Comparison of ENCODE assay signal across 29 cellular contexts in genomic region chr20:36440370-36441026, GRCh38.
"Had no signal": no experiment of that assay in that cellular context is flagged by ENCODE, and none has a peak within 500 bp of the region (broad histone marks: within the 10 kb centered on the region; RNA-seq: fewer than 3 reads in every experiment).

No MANE protein-coding gene starts in this region.

- FAIRE-seq: TTC549 had no signal

- H3K9me3 Mint-ChIP-seq: activated CD4-positive, alpha-beta T cell treated with anti-CD3 and anti-CD28 coated beads, Interleukin-2, amount 10 ng/mL, durations not matched to agents 7 days and 5 days; activated naive CD4-positive, alpha-beta T cell treated with anti-CD3 and anti-CD28 coated beads, Interleukin-2, amount 50 U/mL, for 24 hours; activated naive CD8-positive, alpha-beta T cell treated with anti-CD3 and anti-CD28 coated beads, Interleukin-2, amount 10 ng/mL, durations not matched to agents 7 days and 5 days; activated T-cell treated with anti-CD3 and anti-CD28 coated beads, Interleukin-2, amount 50 U/mL, for 24 hours; activated T-helper 2 cell treated with anti-CD3 and anti-CD28 coated beads, Interferon-gamma antibody, Interleukin-2, Interleukin-4, amounts not matched to agents 10 μg/mL and 5 μg/mL and 100 μg/mL, durations not matched to agents 14 hours and 24 hours and 36 hours; T-helper 2 cell treated with Interferon-gamma antibody and Interleukin-4, amounts not matched to agents 5 μg/mL and 100 μg/mL, for 36 hours; WTC11 had no signal

- H3K27me3 ChIP-seq: ascending aorta, body of pancreas, breast epithelium, Peyer's patch, SJCRH30 had no signal

- H3K36me3 Mint-ChIP-seq: activated naive CD4-positive, alpha-beta T cell treated with anti-CD3 and anti-CD28 coated beads, Interleukin-2, amount 50 U/mL, for 24 hours; activated naive CD8-positive, alpha-beta T cell treated with anti-CD3 and anti-CD28 coated beads, Interleukin-2, amount 10 ng/mL, durations not matched to agents 7 days and 5 days; WTC11 had no signal

- H3K4me3 ChIP-seq: ascending aorta, body of pancreas, breast epithelium, Peyer's patch, SJCRH30, SK-N-MC had no signal

- H3K9me3 ChIP-seq: ascending aorta, body of pancreas, breast epithelium, Peyer's patch, SJCRH30 had no signal

- H3K4me1 ChIP-seq: ascending aorta, breast epithelium, SJCRH30 had no signal

- H3K27ac ChIP-seq: ascending aorta, body of pancreas, breast epithelium, Peyer's patch, RWPE1, SJCRH30, SK-N-MC had no signal

- H3K36me3 ChIP-seq: ascending aorta, breast epithelium, Peyer's patch, SJCRH30 had no signal

- H3K27me3 Mint-ChIP-seq: activated CD4-positive, alpha-beta T cell treated with anti-CD3 and anti-CD28 coated beads for 36 hours; activated naive CD4-positive, alpha-beta T cell treated with anti-CD3 and anti-CD28 coated beads, Interleukin-2, amount 50 U/mL, for 24 hours; activated naive CD8-positive, alpha-beta T cell treated with anti-CD3 and anti-CD28 coated beads, Interleukin-2, amount 10 ng/mL, durations not matched to agents 7 days and 5 days had no signal

- DNase-seq: activated CD4-positive, alpha-beta T cell treated with anti-CD3 and anti-CD28 coated beads for 36 hours; activated CD4-positive, alpha-beta T cell treated with anti-CD3 and anti-CD28 coated beads, Interleukin-2, amount 10 ng/mL, durations not matched to agents 7 days and 5 days; activated CD4-positive, alpha-beta T cell treated with anti-CD3 and anti-CD28 coated beads, Interleukin-2, amount 50 U/mL, for 48 hours; activated CD8-positive, alpha-beta T cell treated with anti-CD3 and anti-CD28 coated beads, Interleukin-2, amount 10 ng/mL, durations not matched to agents 7 days and 5 days; activated gamma-delta T cell; activated naive CD4-positive, alpha-beta T cell treated with Interleukin-2 at 50 U/mL for 16 hours; activated naive CD8-positive, alpha-beta T cell treated with anti-CD3 and anti-CD28 coated beads, Interleukin-2, amount 10 ng/mL, durations not matched to agents 7 days and 5 days; activated T-cell treated with anti-CD3 and anti-CD28 coated beads, Interleukin-2, amount 50 U/mL, for 24 hours; body of pancreas; Karpas-422; NCI-H1105; NCI-H1417 treated with DMSO at 0.1 percent for 48 hours; NCI-H187 treated with DMSO at 0.1 percent for 48 hours; NCI-H2227 treated with DMSO at 0.1 percent for 48 hours; NCI-H446; PC-3; Peyer's patch; Right ventricle myocardium superior had no signal

- ATAC-seq: activated CD4-positive, alpha-beta T cell treated with anti-CD3 and anti-CD28 coated beads for 36 hours; activated CD4-positive, CD25-positive, alpha-beta regulatory T cell treated with anti-CD3 and anti-CD28 coated beads, Interleukin-2, amount 50 U/mL, for 24 hours; activated CD8-positive, alpha-beta T cell treated with anti-CD3 and anti-CD28 coated beads, Interleukin-2, amount 10 ng/mL, durations not matched to agents 7 days and 5 days; body of pancreas; PC-3; WTC11 had no signal

- H3K27ac Mint-ChIP-seq: activated CD4-positive, alpha-beta T cell treated with anti-CD3 and anti-CD28 coated beads for 36 hours; activated CD8-positive, alpha-beta T cell treated with anti-CD3 and anti-CD28 coated beads, Interleukin-2, amount 10 ng/mL, durations not matched to agents 7 days and 5 days; activated naive CD4-positive, alpha-beta T cell treated with anti-CD3 and anti-CD28 coated beads, Interleukin-2, amount 50 U/mL, for 24 hours; activated naive CD8-positive, alpha-beta T cell treated with anti-CD3 and anti-CD28 coated beads, Interleukin-2, amount 10 ng/mL, durations not matched to agents 7 days and 5 days; activated T-cell treated with anti-CD3 and anti-CD28 coated beads, Interleukin-2, amount 50 U/mL, for 24 hours; activated T-helper 2 cell treated with anti-CD3 and anti-CD28 coated beads, Interferon-gamma antibody, Interleukin-2, Interleukin-4, amounts not matched to agents 10 μg/mL and 5 μg/mL and 100 μg/mL, durations not matched to agents 14 hours and 24 hours and 36 hours; T-helper 2 cell treated with Interferon-gamma antibody and Interleukin-4, amounts not matched to agents 5 μg/mL and 100 μg/mL, for 36 hours; WTC11 had no signal

- H3K4me3 Mint-ChIP-seq: activated CD4-positive, alpha-beta T cell treated with anti-CD3 and anti-CD28 coated beads for 36 hours; activated CD4-positive, alpha-beta T cell treated with anti-CD3 and anti-CD28 coated beads, Interleukin-2, amount 10 ng/mL, durations not matched to agents 7 days and 5 days; activated CD8-positive, alpha-beta T cell treated with anti-CD3 and anti-CD28 coated beads, Interleukin-2, amount 10 ng/mL, durations not matched to agents 7 days and 5 days; activated naive CD4-positive, alpha-beta T cell treated with anti-CD3 and anti-CD28 coated beads, Interleukin-2, amount 50 U/mL, for 24 hours; activated naive CD8-positive, alpha-beta T cell treated with anti-CD3 and anti-CD28 coated beads, Interleukin-2, amount 10 ng/mL, durations not matched to agents 7 days and 5 days; activated T-cell treated with anti-CD3 and anti-CD28 coated beads, Interleukin-2, amount 50 U/mL, for 24 hours; T-helper 2 cell treated with Interferon-gamma antibody and Interleukin-4, amounts not matched to agents 5 μg/mL and 100 μg/mL, for 36 hours; WTC11 had no signal
